ENCODE assay signal across 8 cellular contexts in the genomic region with DNA sequence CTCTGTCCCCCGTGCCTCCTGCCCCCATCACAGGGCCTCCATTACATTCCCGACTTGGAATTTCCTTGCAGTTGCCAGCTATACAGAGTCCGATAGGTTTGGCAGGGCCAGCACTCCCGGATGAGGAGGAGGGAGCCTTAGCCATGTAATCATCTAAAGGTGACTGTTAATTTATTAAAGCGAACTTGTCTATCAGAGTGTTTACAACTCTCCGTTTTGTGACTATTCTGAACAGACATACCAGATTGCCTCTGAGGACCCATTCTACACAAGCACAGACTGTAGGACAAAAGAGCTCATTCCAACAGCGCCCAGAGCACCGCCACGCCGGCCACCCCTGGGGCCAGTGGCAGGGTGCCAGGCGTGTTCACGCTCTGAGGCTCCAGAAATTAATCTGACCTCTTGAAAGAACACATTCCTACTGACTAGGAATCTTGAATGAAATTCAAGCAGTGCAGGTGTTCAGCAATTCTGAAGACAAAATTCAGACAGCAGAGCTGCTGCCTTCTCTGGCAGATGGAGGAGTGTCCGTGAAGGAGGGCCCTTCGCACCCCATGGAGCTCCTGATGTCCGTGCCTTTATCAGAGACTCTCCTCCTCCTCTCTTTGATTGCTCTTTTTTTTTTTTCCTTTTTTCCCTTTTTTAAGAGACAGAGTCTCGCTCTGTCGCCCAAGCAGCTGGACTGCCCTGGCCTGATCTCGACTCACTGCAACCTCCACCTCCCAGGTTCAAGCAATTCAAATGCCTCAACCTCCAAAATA. TPM values are rescaled to one million over a fixed set of nuclear protein-coding genes. Genes with fewer than 3 reads are reported as not detected.
DNase-seq lines count a peak whose midpoint lies in the region; ATAC-seq and TF ChIP-seq lines count a peak whose summit lies in the region.

No MANE protein-coding gene starts in this region.

- H3K9ac ChIP-seq in SK-N-SH = no peak overlapping the region

- TF ChIP-seq POLR2A in sigmoid colon (IDR thresholded peaks at IDR 0.05) = no peak

- H3K4me3 ChIP-seq in SK-N-SH (ENCODE audit: low read depth in 2 of 2, low read length in 1 of 2) (no peak overlapping the region), sigmoid colon (peak overlapping the region in 3 of 4 donors; percentile 20 to 35 (median 26))

- peak; percentile 54 for DNase-seq in ELR (ENCODE audit: low read depth)
- DNase-seq in SK-N-SH = no peak
- peak; percentile 94 for DNase-seq in glomerular visceral epithelial cell (ENCODE audit: extremely low spot score)
- DNase-seq in sigmoid colon = peak; percentile 67
- no peak for DNase-seq in HPDE6-E6E7 (ENCODE audit: extremely low spot score)
- no peak for DNase-seq in NCI-H2081 treated with DMSO at 0.1 percent for 48 hours (lab: John Stamatoyannopoulos, UW)

- no peak for TF ChIP-seq RAD21 in SK-N-SH (IDR thresholded peaks at IDR 0.05; ENCODE audit: low read length)

- no peak for TF ChIP-seq CTCF in SK-N-SH (IDR thresholded peaks at IDR 0.05)
- TF ChIP-seq CTCF in sigmoid colon (IDR thresholded peaks at IDR 0.05) = no peak

- WGBS in SK-N-SH (ENCODE audit: low lambda C conversion rate) = 89% methylated on average over 18 of the region's 18 CpGs
- WGBS in sigmoid colon, 2 donors = 74 to 84% methylated on average over 18 of the region's 18 CpGs

- H3K4me1 ChIP-seq in SK-N-SH (ENCODE audit: control insufficient read depth in 1 of 2, insufficient read depth in 2 of 2, low read depth in 1 of 2, low read length in 1 of 2) (peaks cover 0 to 2% of the 10 kb centered on the region in 2 experiments; a peak in 1 of 4 replicates), sigmoid colon (peaks cover 0 to 17% (median 15%) of the 10 kb centered on the region in 4 donors)

- H3K27ac ChIP-seq in SK-N-SH (ENCODE audit: low read depth in 2 of 2, low read length in 1 of 2) = no peak overlapping the region
- H3K27ac ChIP-seq in sigmoid colon = peak overlapping the region; percentile 46 to 68 (median 60)

- H3K27me3 ChIP-seq in SK-N-SH (ENCODE audit: insufficient read depth) = no peaks in the 10 kb centered on the region
- no peaks in the 10 kb centered on the region for H3K27me3 ChIP-seq in sigmoid colon

- no peaks in the 10 kb centered on the region for H3F3A ChIP-seq in SK-N-SH (replicated peaks; ENCODE audit: insufficient read depth)

- intact Hi-C loops in sigmoid colon (cut with DNase I) = no loop called here

- no peaks in the 10 kb centered on the region for H4K20me1 ChIP-seq in SK-N-SH (ENCODE audit: insufficient read depth)

- POLR2A ChIA-PET in SK-N-SH (lab: Yijun Ruan, JAX) = no interaction called here

- TF ChIP-seq EP300 in SK-N-SH (IDR thresholded peaks at IDR 0.05; ENCODE audit: borderline replicate concordance in 1 of 2, low read depth in 1 of 2, low read length in 1 of 2) = no peak
- TF ChIP-seq EP300 in sigmoid colon (IDR thresholded peaks at IDR 0.05) = no peak

- no peaks in the 10 kb centered on the region for H3K79me2 ChIP-seq in SK-N-SH (ENCODE audit: insufficient read depth)

- H2AFZ ChIP-seq in SK-N-SH (ENCODE audit: low read depth) = 0 out of 2 replicates have a peak overlapping the region, but pooled peaks have one; percentile 0

- no peak overlapping the region for H3K4me2 ChIP-seq in SK-N-SH

- H3K36me3 ChIP-seq in SK-N-SH (replicated peaks in 1 of 2; ENCODE audit: control insufficient read depth in 1 of 2, insufficient read depth in 2 of 2, low read length in 1 of 2) (no peaks in the 10 kb centered on the region), sigmoid colon (no peaks in the 10 kb centered on the region)

- ATAC-seq in HG02885 (IDR thresholded peaks at IDR 0.05; ENCODE audit: poor library complexity, unreplicated experiment) = no peak
- no peak for ATAC-seq in HG03097 (IDR thresholded peaks at IDR 0.05; ENCODE audit: low FRiP score, unreplicated experiment)

- H3K9me3 ChIP-seq in SK-N-SH = no peaks in the 10 kb centered on the region
- no peaks in the 10 kb centered on the region for H3K9me3 ChIP-seq in sigmoid colon

- no peaks in the 10 kb centered on the region for H3K9me2 ChIP-seq in SK-N-SH

- CTCF ChIA-PET in SK-N-SH (lab: Yijun Ruan, JAX) = interaction anchor here (1.1 to 1.3 kb wide), 2 partner anchors 9 to 344 kb away, joined by 3 to 4 read pairs; no protein-coding TSS in a partner anchor

TF ChIP-seq in SK-N-SH, 30 proteins besides CTCF, POLR2A, EP300 and RAD21:
- TF ChIP-seq, protein P1, sequence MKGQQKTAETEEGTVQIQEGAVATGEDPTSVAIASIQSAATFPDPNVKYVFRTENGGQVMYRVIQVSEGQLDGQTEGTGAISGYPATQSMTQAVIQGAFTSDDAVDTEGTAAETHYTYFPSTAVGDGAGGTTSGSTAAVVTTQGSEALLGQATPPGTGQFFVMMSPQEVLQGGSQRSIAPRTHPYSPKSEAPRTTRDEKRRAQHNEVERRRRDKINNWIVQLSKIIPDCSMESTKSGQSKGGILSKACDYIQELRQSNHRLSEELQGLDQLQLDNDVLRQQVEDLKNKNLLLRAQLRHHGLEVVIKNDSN (IDR thresholded peaks at IDR 0.05; ENCODE audit: borderline replicate concordance, low read depth) = no peak
- TF ChIP-seq POLR2AphosphoS5 (IDR thresholded peaks at IDR 0.05; ENCODE audit: low read depth, low read length) (no peak), RXRA (IDR thresholded peaks at IDR 0.05; ENCODE audit: borderline replicate concordance, low read depth) (no peak), RFX5 (IDR thresholded peaks at IDR 0.05; ENCODE audit: low read length) (no peak)

RNA-seq across cellular contexts. Expression of a gene that starts 58.1 kb away (rescaled TPM):
- polyA plus RNA-seq in SK-N-SH (2012; rRNA removed) (43.8 and 43.9 TPM in 2 replicates), sigmoid colon (10 to 100 TPM; 42.3 to 49.5 (median 45.0) TPM)
- 40.4 and 42.2 TPM in 2 replicates for polyA plus RNA-seq in SK-N-SH (2012; cell fraction: cytosol; rRNA removed)
- 24.8 and 31.7 TPM in 2 replicates for polyA plus RNA-seq in SK-N-SH (2012; cell fraction: nucleus; rRNA removed)
- total RNA-seq in sigmoid colon = 10 to 100 TPM; 68.1 to 89.7 (median 86.6) TPM

Comparison
In these comparisons a context has a peak if more than half of its experiments do, and no peak if none do; other contexts are left out.
1. DNase-seq: peak in ELR (single experiment), glomerular visceral epithelial cell (single experiment) and sigmoid colon (single experiment); none in SK-N-SH (single experiment), HPDE6-E6E7 (single experiment) and NCI-H2081 treated with DMSO at 0.1 percent for 48 hours (single experiment).
2. H3K27ac ChIP-seq: peak in sigmoid colon (4 of 4); none in SK-N-SH (0 of 2).
3. H3K4me3 ChIP-seq: peak in sigmoid colon (3 of 4); none in SK-N-SH (0 of 2).